11 cellular contexts compared by ENCODE assay signal in the genomic region with DNA sequence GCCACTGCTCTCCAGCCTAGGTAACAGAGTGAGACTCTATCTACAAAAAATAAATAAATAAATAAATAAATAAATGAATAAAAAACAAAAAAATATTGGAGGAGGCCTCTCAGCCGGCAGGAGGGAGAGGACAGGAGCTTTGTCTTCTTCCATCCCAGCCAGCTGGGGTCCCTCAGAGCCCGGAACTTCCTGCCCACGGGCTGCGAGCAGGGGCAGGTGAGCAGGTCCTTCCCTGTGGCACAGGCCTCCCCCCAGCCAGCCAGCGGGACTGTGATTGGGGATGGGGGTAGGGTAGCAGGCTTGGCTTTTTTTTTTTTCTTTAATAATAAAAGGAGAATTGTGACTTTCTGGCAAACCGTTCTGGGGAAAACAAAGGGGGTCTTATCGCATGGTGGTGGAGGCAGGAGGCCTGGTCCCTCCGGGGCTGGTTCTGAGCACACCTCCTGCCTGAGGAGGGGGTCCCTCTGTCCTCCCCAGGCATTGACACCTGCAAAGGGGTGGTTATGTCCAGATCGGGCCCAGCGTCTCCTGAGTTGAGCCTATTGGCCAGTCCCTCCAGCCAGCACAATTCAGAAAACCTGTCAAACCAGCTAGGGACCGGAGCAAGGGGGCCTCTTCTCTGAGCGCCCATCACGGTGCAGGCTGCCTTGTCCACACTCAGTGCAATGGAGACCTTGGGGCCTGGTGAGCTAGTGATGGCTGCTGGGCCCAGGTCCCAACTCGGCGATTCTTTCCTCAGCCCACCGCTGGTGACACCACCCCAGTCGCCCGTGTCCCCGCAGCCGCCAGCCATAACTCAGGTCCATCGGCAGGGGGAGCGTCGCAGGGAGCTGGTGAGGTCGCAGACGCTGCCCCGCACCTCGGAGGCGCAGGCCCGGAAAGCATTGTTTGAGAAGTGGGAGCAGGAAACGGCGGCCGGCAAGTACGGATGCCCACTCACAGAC. TPM values are rescaled to one million over a fixed set of nuclear protein-coding genes. Genes with fewer than 3 reads are reported as not detected.
DNase-seq lines count a peak whose midpoint lies in the region; ATAC-seq and TF ChIP-seq lines count a peak whose summit lies in the region.
"Had no signal": no experiment of that assay in that cellular context is flagged by ENCODE, and none has a peak within 500 bp of the region (broad histone marks: within the 10 kb centered on the region; RNA-seq: fewer than 3 reads in every experiment).

No MANE protein-coding gene starts in this region.

- no peaks in the 10 kb centered on the region for H3K9me3 ChIP-seq in cardiac muscle cell (ENCODE audit: low read depth)
- no peaks in the 10 kb centered on the region for H3K9me3 ChIP-seq in BE2C

- H3K4me3 ChIP-seq in cardiac muscle cell (no peak overlapping the region), BE2C (ENCODE audit: low read depth, low read length) (no peak overlapping the region)

- H3K27me3 ChIP-seq in cardiac muscle cell (no peaks in the 10 kb centered on the region), BE2C (peaks cover 14% of the 10 kb centered on the region)

- H3K4me1 Mint-ChIP-seq in activated T-helper 2 cell treated with anti-CD3 and anti-CD28 coated beads, Interferon-gamma antibody, Interleukin-2, Interleukin-4, amounts not matched to agents 10 μg/mL and 5 μg/mL and 100 μg/mL, durations not matched to agents 14 hours and 24 hours and 36 hours (ENCODE audit: low read depth), result peaks cover 2% of the 10 kb centered on the region
- peaks cover 3% of the 10 kb centered on the region for H3K4me1 Mint-ChIP-seq in memory B cell

- H3K4me1 ChIP-seq in cardiac muscle cell (ENCODE audit: low read depth) (peaks cover 44% of the 10 kb centered on the region), BE2C (peaks cover 6% of the 10 kb centered on the region)

- TF ChIP-seq CTCF in cardiac muscle cell (IDR thresholded peaks at IDR 0.05; ENCODE audit: low read depth, low read length) (no peak), BE2C (IDR thresholded peaks at IDR 0.05; ENCODE audit: low read depth, low read length) (no peak)

- no peaks in the 10 kb centered on the region for H3K9me3 Mint-ChIP-seq in activated T-helper 2 cell treated with anti-CD3 and anti-CD28 coated beads, Interferon-gamma antibody, Interleukin-2, Interleukin-4, amounts not matched to agents 10 μg/mL and 5 μg/mL and 100 μg/mL, durations not matched to agents 14 hours and 24 hours and 36 hours
- H3K9me3 Mint-ChIP-seq in memory B cell, result no peaks in the 10 kb centered on the region
- H3K9me3 Mint-ChIP-seq: effector memory CD8-positive, alpha-beta T cell had no signal

- H3K36me3 ChIP-seq in cardiac muscle cell, result peaks cover 22% of the 10 kb centered on the region
- H3K36me3 ChIP-seq in BE2C, result no peaks in the 10 kb centered on the region

- DNase-seq in cardiac muscle cell (ENCODE audit: low read depth in 1 of 2, low spot score in 1 of 2) (peak in 1 of 2 donors; percentile 58), left cardiac atrium (no peak), memory B cell (ENCODE audit: low spot score in 2 of 2) (no peak), AML-193 (lab: John Stamatoyannopoulos, UW) (no peak), DMS 273 treated with DMSO at 0.1 percent for 48 hours (lab: John Stamatoyannopoulos, UW) (no peak), BE2C (no peak)
- DNase-seq in activated T-helper 2 cell treated with anti-CD3 and anti-CD28 coated beads, Interferon-gamma antibody, Interleukin-2, Interleukin-4, amounts not matched to agents 10 μg/mL and 5 μg/mL and 100 μg/mL, durations not matched to agents 14 hours and 24 hours and 36 hours (ENCODE audit: low spot score), result peak; percentile 33
- DNase-seq: DND-41, NCI-H2081 treated with DMSO at 0.1 percent for 48 hours had no signal

- H3K27me3 Mint-ChIP-seq in activated T-helper 2 cell treated with anti-CD3 and anti-CD28 coated beads, Interferon-gamma antibody, Interleukin-2, Interleukin-4, amounts not matched to agents 10 μg/mL and 5 μg/mL and 100 μg/mL, durations not matched to agents 14 hours and 24 hours and 36 hours (ENCODE audit: low read depth), result peaks cover 3% of the 10 kb centered on the region
- H3K27me3 Mint-ChIP-seq in memory B cell, result peaks cover 30% of the 10 kb centered on the region

- ATAC-seq in left cardiac atrium, result no peak
- ATAC-seq in memory B cell (ENCODE audit: low read depth), result peak; percentile 66
- no peak for ATAC-seq in GM19467 (IDR thresholded peaks at IDR 0.05; ENCODE audit: unreplicated experiment)
- ATAC-seq: effector memory CD8-positive, alpha-beta T cell had no signal

- no peaks in the 10 kb centered on the region for H3K36me3 Mint-ChIP-seq in activated T-helper 2 cell treated with anti-CD3 and anti-CD28 coated beads, Interferon-gamma antibody, Interleukin-2, Interleukin-4, amounts not matched to agents 10 μg/mL and 5 μg/mL and 100 μg/mL, durations not matched to agents 14 hours and 24 hours and 36 hours (ENCODE audit: low read depth)
- no peaks in the 10 kb centered on the region for H3K36me3 Mint-ChIP-seq in memory B cell

- H3K27ac Mint-ChIP-seq in activated T-helper 2 cell treated with anti-CD3 and anti-CD28 coated beads, Interferon-gamma antibody, Interleukin-2, Interleukin-4, amounts not matched to agents 10 μg/mL and 5 μg/mL and 100 μg/mL, durations not matched to agents 14 hours and 24 hours and 36 hours, result no peak overlapping the region
- H3K27ac Mint-ChIP-seq in memory B cell, result no peak overlapping the region

- intact Hi-C loops in left cardiac atrium (cut with DNase I), result no loop called here
- intact Hi-C loops in activated T-helper 2 cell treated with anti-CD3 and anti-CD28 coated beads, Interferon-gamma antibody, Interleukin-2, Interleukin-4, amounts not matched to agents 10 μg/mL and 5 μg/mL and 100 μg/mL, durations not matched to agents 14 hours and 24 hours and 36 hours (cut with micrococcal nuclease), result no loop called here

- peak overlapping the region; percentile 58 for H3K27ac ChIP-seq in cardiac muscle cell

- H3K4me3 Mint-ChIP-seq in activated T-helper 2 cell treated with anti-CD3 and anti-CD28 coated beads, Interferon-gamma antibody, Interleukin-2, Interleukin-4, amounts not matched to agents 10 μg/mL and 5 μg/mL and 100 μg/mL, durations not matched to agents 14 hours and 24 hours and 36 hours (ENCODE audit: low read depth), result no peak overlapping the region
- no peak overlapping the region for H3K4me3 Mint-ChIP-seq in memory B cell
- H3K4me3 Mint-ChIP-seq: effector memory CD8-positive, alpha-beta T cell had no signal

RNA-seq across cellular contexts. Expression of gene SMTNL2, which starts 10.3 kb away (rescaled TPM):
- total RNA-seq in cardiac muscle cell (176 and 184 TPM in 2 replicates), left cardiac atrium (10 to 100 TPM; 13.2 to 13.3 TPM)
- 269 TPM in 2 replicates for polyA plus RNA-seq in cardiac muscle cell
- not detected in 2 replicates for total RNA-seq in activated T-helper 2 cell treated with anti-CD3 and anti-CD28 coated beads, Interferon-gamma antibody, Interleukin-2, Interleukin-4, amounts not matched to agents 10 μg/mL and 5 μg/mL and 100 μg/mL, durations not matched to agents 14 hours and 24 hours and 36 hours
- polyA plus RNA-seq in BE2C (2012; ENCODE audit: insufficient read depth, insufficient read length, low read depth), result 2.1 TPM

RNA-seq across cellular contexts. Expression of gene GGT6, which starts 34.3 kb away (rescaled TPM):
- total RNA-seq in cardiac muscle cell, result not detected in 2 replicates
- not detected in 2 replicates for polyA plus RNA-seq in cardiac muscle cell
- not detected for total RNA-seq in left cardiac atrium
- total RNA-seq in activated T-helper 2 cell treated with anti-CD3 and anti-CD28 coated beads, Interferon-gamma antibody, Interleukin-2, Interleukin-4, amounts not matched to agents 10 μg/mL and 5 μg/mL and 100 μg/mL, durations not matched to agents 14 hours and 24 hours and 36 hours, result not detected in 2 replicates
- not detected for polyA plus RNA-seq in BE2C (2012; ENCODE audit: insufficient read depth, insufficient read length, low read depth)

RNA-seq across cellular contexts. Expression of gene MYBBP1A, which starts 39.5 kb away (rescaled TPM):
- total RNA-seq in cardiac muscle cell, result 47.4 and 57.1 TPM in 2 replicates
- polyA plus RNA-seq in cardiac muscle cell, result 51.5 and 69.3 TPM in 2 replicates
- total RNA-seq in left cardiac atrium, result 10 to 100 TPM; 17.6 to 34.9 TPM
- total RNA-seq in activated T-helper 2 cell treated with anti-CD3 and anti-CD28 coated beads, Interferon-gamma antibody, Interleukin-2, Interleukin-4, amounts not matched to agents 10 μg/mL and 5 μg/mL and 100 μg/mL, durations not matched to agents 14 hours and 24 hours and 36 hours, result 136 and 137 TPM in 2 replicates
- 97.1 TPM for polyA plus RNA-seq in BE2C (2012; ENCODE audit: insufficient read depth, insufficient read length, low read depth)

RNA-seq across cellular contexts. Expression of gene ALOX15, which starts 46.8 kb away (rescaled TPM):
- 0.71 and 1.1 TPM in 2 replicates for total RNA-seq in cardiac muscle cell
- 1.5 TPM in 1 of 2 replicates, not detected in the other for polyA plus RNA-seq in cardiac muscle cell
- 10 to 100 TPM in 1 of 2 donors, 1 to 10 TPM in 1; 4.7 to 11.7 TPM for total RNA-seq in left cardiac atrium
- total RNA-seq in activated T-helper 2 cell treated with anti-CD3 and anti-CD28 coated beads, Interferon-gamma antibody, Interleukin-2, Interleukin-4, amounts not matched to agents 10 μg/mL and 5 μg/mL and 100 μg/mL, durations not matched to agents 14 hours and 24 hours and 36 hours, result not detected in 2 replicates
- polyA plus RNA-seq in BE2C (2012; ENCODE audit: insufficient read depth, insufficient read length, low read depth), result not detected

Comparison
In these comparisons a context has a peak if more than half of its experiments do, and no peak if none do; other contexts are left out.
1. RNA of gene SMTNL2, which starts 10.3 kb away (total RNA-seq): 176 to 184 TPM in cardiac muscle cell and 13.2 to 13.3 TPM in left cardiac atrium; not detected in activated T-helper 2 cell treated with anti-CD3 and anti-CD28 coated beads, Interferon-gamma antibody, Interleukin-2, Interleukin-4, amounts not matched to agents 10 μg/mL and 5 μg/mL and 100 μg/mL, durations not matched to agents 14 hours and 24 hours and 36 hours; every median in the first group is over 10 times any median in the second.